15 cellular contexts compared by ENCODE assay signal in the genomic region with DNA sequence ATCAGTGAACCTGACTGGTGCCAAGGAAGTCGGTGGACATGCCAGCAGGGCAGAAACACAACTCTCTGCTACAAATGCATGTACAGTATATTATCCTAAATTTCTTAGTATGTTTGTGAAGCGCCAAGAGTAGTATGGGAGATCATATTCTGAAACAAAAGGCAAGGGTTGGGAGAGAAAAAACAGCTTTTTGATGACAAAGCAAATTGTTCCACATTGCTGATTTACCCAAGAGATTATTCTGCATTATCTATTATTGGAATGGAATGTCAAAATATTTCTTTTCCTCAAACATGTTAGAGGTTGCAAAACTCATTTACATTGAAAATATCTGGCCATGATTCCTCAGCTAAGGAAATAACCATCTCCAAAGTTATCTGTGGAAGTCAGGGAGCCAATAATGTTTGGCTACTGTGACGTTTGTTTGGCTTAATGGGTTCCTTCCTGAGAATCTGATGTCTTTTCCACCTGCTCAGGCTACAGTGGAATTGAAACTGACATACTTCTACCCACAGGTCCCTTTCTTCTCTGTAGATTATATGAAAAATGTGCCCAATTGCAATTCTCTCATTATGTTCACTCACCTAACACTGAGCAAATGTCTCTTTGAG.
DNase-seq lines count a peak whose midpoint lies in the region; ATAC-seq, FAIRE-seq and TF ChIP-seq lines count a peak whose summit lies in the region.
"Had no signal": no experiment of that assay in that cellular context is flagged by ENCODE, and none has a peak within 500 bp of the region (broad histone marks: within the 10 kb centered on the region; RNA-seq: fewer than 3 reads in every experiment).

No MANE protein-coding gene starts in this region.

- H3K9me3 ChIP-seq in HepG2 (ENCODE audit: low read length) (no peaks in the 10 kb centered on the region), right lobe of liver (no peaks in the 10 kb centered on the region), H1 (ENCODE audit: insufficient read depth in 2 of 2, low read depth in 1 of 2, low read length in 1 of 2) (no peaks in the 10 kb centered on the region; a peak in 1 of 4 replicates)
- H3K9me3 ChIP-seq: BLaER1 treated with 17β-estradiol and CSF1 and Interleukin-3, amounts not matched to agents 10 nM and 100 nM had no signal

- no peak overlapping the region for H2BK5ac ChIP-seq in H1 (ENCODE audit: low read depth, low read length)

- TF ChIP-seq POLR2A in HepG2 (IDR thresholded peaks at IDR 0.05; ENCODE audit: insufficient read depth in 1 of 2, low read depth in 2 of 2, low read length in 2 of 2) = no peak
- no peak for TF ChIP-seq POLR2A in right lobe of liver (IDR thresholded peaks at IDR 0.05)
- TF ChIP-seq POLR2A in H1 (IDR thresholded peaks at IDR 0.05; ENCODE audit: control extremely low read depth in 1 of 2, low read depth in 2 of 2, low read length in 2 of 2) = no peak

- intact Hi-C loops in HepG2 (cut with micrococcal nuclease; ENCODE audit: unreplicated experiment) = no loop called here
- intact Hi-C loops in right lobe of liver (cut with DNase I) = no loop called here

- TF ChIP-seq RAD21 in HepG2 (CRISPR knock-in tag; IDR thresholded peaks at IDR 0.05) (no peak), H1 (IDR thresholded peaks at IDR 0.05 in 1 of 2, conservative IDR thresholded peaks at IDR 0.05 in 1 of 2; ENCODE audit: low read depth in 2 of 2, low read length in 2 of 2) (no peak)

- H3K27ac ChIP-seq in HepG2 (ENCODE audit: extremely low read length, insufficient read depth, low read length) (no peak overlapping the region), right lobe of liver (no peak overlapping the region), H1 (ENCODE audit: low read depth, low read length) (no peak overlapping the region)
- H3K27ac ChIP-seq: BLaER1 treated with 17β-estradiol and CSF1 and Interleukin-3, amounts not matched to agents 10 nM and 100 nM; GM23248 had no signal

- no peak overlapping the region for H4K5ac ChIP-seq in H1 (ENCODE audit: insufficient read length, low read depth, low read length)

- no peak overlapping the region for H2BK120ac ChIP-seq in H1 (replicated peaks; ENCODE audit: low read depth, low read length)

- no peaks in the 10 kb centered on the region for H3K4me1 ChIP-seq in HepG2 (ENCODE audit: insufficient read depth, low read length)
- no peaks in the 10 kb centered on the region for H3K4me1 ChIP-seq in right lobe of liver
- H3K4me1 ChIP-seq in H1 (replicated peaks in 1 of 4; ENCODE audit: control insufficient read depth in 3 of 4, insufficient read depth in 4 of 4, low read length in 3 of 4) = peaks cover 0 to 3% (median 0%) of the 10 kb centered on the region in 4 experiments; a peak in 2 of 7 replicates
- H3K4me1 ChIP-seq: BLaER1 treated with 17β-estradiol and CSF1 and Interleukin-3, amounts not matched to agents 10 nM and 100 nM had no signal

- H3K4me3 ChIP-seq in HepG2 (replicated peaks in 1 of 3; ENCODE audit: insufficient read depth in 1 of 3, low read depth in 2 of 3, low read length in 3 of 3) (no peak overlapping the region), right lobe of liver (no peak overlapping the region), H1 (ENCODE audit: extremely low read depth in 1 of 4, insufficient read depth in 2 of 4, low read depth in 3 of 4, low read length in 4 of 4) (no peak overlapping the region)
- H3K4me3 ChIP-seq: BLaER1 treated with 17β-estradiol and CSF1 and Interleukin-3, amounts not matched to agents 10 nM and 100 nM; GM23248 had no signal

- H2AFZ ChIP-seq in HepG2 (ENCODE audit: low read length) (no peak overlapping the region), H1 (ENCODE audit: low read length) (no peak overlapping the region)
- H2AFZ ChIP-seq: GM23248 had no signal

- no peaks in the 10 kb centered on the region for H3K9me3 Mint-ChIP-seq in nephron
- no peaks in the 10 kb centered on the region for H3K9me3 Mint-ChIP-seq in activated CD4-positive, alpha-beta memory T cell treated with anti-CD3 and anti-CD28 coated beads, Interleukin-2, amount 10 ng/mL, durations not matched to agents 7 days and 5 days
- H3K9me3 Mint-ChIP-seq: CD4-positive, CD25-positive, alpha-beta regulatory T cell; H9 had no signal

- H3K79me2 ChIP-seq in HepG2 (ENCODE audit: insufficient read depth, low read length) (no peaks in the 10 kb centered on the region), H1 (ENCODE audit: control insufficient read depth in 1 of 2, insufficient read depth in 2 of 2, low read length in 2 of 2) (no peaks in the 10 kb centered on the region)

- H3K14ac ChIP-seq in H1 (ENCODE audit: insufficient read length) = no peak overlapping the region

- no peak overlapping the region for H4K8ac ChIP-seq in H1 (ENCODE audit: extremely low read depth, insufficient read depth, low read length)

- DNase-seq in HepG2 (ENCODE audit: low spot score) (no peak), right lobe of liver (no peak), H1 (ENCODE audit: low read depth in 1 of 2, low spot score in 2 of 2) (no peak), NCI-H2227 treated with DMSO at 0.1 percent for 48 hours (lab: John Stamatoyannopoulos, UW) (no peak)
- no peak for DNase-seq in stimulated activated CD4-positive, alpha-beta T cell treated with anti-CD3 and anti-CD28 coated beads, Interleukin-4, amount 100 ng/mL, for 4 hours
- no peak for DNase-seq in activated CD4-positive, alpha-beta memory T cell treated with anti-CD3 and anti-CD28 coated beads, Interleukin-2, amount 10 ng/mL, durations not matched to agents 7 days and 5 days
- DNase-seq: 8988T; ACHN; CD4-positive, CD25-positive, alpha-beta regulatory T cell; DMS53; GM23248; H9 had no signal

- no peak overlapping the region for H2AK5ac ChIP-seq in H1 (ENCODE audit: low read depth, low read length)

- H3K23me2 ChIP-seq in H1 (ENCODE audit: low read depth, low read length) = no peaks in the 10 kb centered on the region

- H3K27me3 Mint-ChIP-seq in nephron (ENCODE audit: low read depth) = peaks cover 12% of the 10 kb centered on the region
- H3K27me3 Mint-ChIP-seq in activated CD4-positive, alpha-beta memory T cell treated with anti-CD3 and anti-CD28 coated beads, Interleukin-2, amount 10 ng/mL, durations not matched to agents 7 days and 5 days = peaks cover 2% of the 10 kb centered on the region

- H3K4me2 ChIP-seq in HepG2 (ENCODE audit: low read depth, low read length) (no peak overlapping the region), H1 (ENCODE audit: insufficient read depth in 1 of 2, low read depth in 2 of 2, low read length in 2 of 2) (no peak overlapping the region)
- H3K4me2 ChIP-seq: BLaER1 treated with 17β-estradiol and CSF1 and Interleukin-3, amounts not matched to agents 10 nM and 100 nM had no signal

- FAIRE-seq in HepG2 (lab: Jason Lieb, UNC) (no peak), H1 (lab: Jason Lieb, UNC) (no peak)

- H3K27me3 ChIP-seq in HepG2 (ENCODE audit: control insufficient read depth in 1 of 2, insufficient read depth in 2 of 2, low read length in 2 of 2) = no peaks in the 10 kb centered on the region; a peak in 1 of 5 replicates
- no peaks in the 10 kb centered on the region for H3K27me3 ChIP-seq in right lobe of liver
- no peaks in the 10 kb centered on the region; a peak in 1 of 7 replicates for H3K27me3 ChIP-seq in H1 (replicated peaks in 1 of 4; ENCODE audit: control insufficient read depth in 3 of 4, extremely low read depth in 1 of 4, insufficient read depth in 3 of 4, low read length in 3 of 4)
- H3K27me3 ChIP-seq: BLaER1 treated with 17β-estradiol and CSF1 and Interleukin-3, amounts not matched to agents 10 nM and 100 nM had no signal

- H2BK15ac ChIP-seq in H1 (ENCODE audit: low read length) = no peak overlapping the region

- H3K79me1 ChIP-seq in H1 (ENCODE audit: low read depth, low read length) = no peaks in the 10 kb centered on the region

- peaks cover 28% of the 10 kb centered on the region for H3K4me1 Mint-ChIP-seq in nephron
- H3K4me1 Mint-ChIP-seq in activated CD4-positive, alpha-beta memory T cell treated with anti-CD3 and anti-CD28 coated beads, Interleukin-2, amount 10 ng/mL, durations not matched to agents 7 days and 5 days = no peaks in the 10 kb centered on the region
- H3K4me1 Mint-ChIP-seq: CD4-positive, CD25-positive, alpha-beta regulatory T cell; IgD-negative memory B cell had no signal

- CTCF ChIA-PET in HepG2 (lab: Yijun Ruan, JAX; ENCODE audit: low intra/inter-chr PET ratio, low total read pairs) = no interaction called here
- CTCF ChIA-PET in H1 (lab: Charles Lee; ENCODE audit: partially characterized antibody) = no interaction called here
- CTCF ChIA-PET in activated CD4-positive, alpha-beta memory T cell treated with anti-CD3 and anti-CD28 coated beads, Interleukin-2, amount 10 ng/mL, durations not matched to agents 7 days and 5 days (lab: Charles Lee) = no interaction called here

- ATAC-seq in HepG2 (no peak), right lobe of liver (no peak)

- H4K20me1 ChIP-seq in HepG2 (ENCODE audit: insufficient read depth, low read length) (no peaks in the 10 kb centered on the region), H1 (replicated peaks in 1 of 2; ENCODE audit: control insufficient read depth in 1 of 2, insufficient read depth in 2 of 2, low read length in 2 of 2) (no peaks in the 10 kb centered on the region)
- H4K20me1 ChIP-seq: BLaER1 treated with 17β-estradiol and CSF1 and Interleukin-3, amounts not matched to agents 10 nM and 100 nM had no signal

- TF ChIP-seq EP300 in HepG2 (IDR thresholded peaks at IDR 0.05; ENCODE audit: low read depth in 2 of 2, low read length in 2 of 2) = no peak
- no peak for TF ChIP-seq EP300 in HepG2 (CRISPR knock-in tag; IDR thresholded peaks at IDR 0.05; ENCODE audit: borderline replicate concordance)
- TF ChIP-seq EP300 in H1 (IDR thresholded peaks at IDR 0.05; ENCODE audit: borderline replicate concordance in 1 of 2, low read depth in 2 of 2, low read length in 2 of 2) = no peak

- POLR2A ChIA-PET in HepG2 (lab: Yijun Ruan, JAX) (no interaction called here), H1 (lab: Charles Lee; ENCODE audit: partially characterized antibody) (no interaction called here)
- POLR2A ChIA-PET in activated CD4-positive, alpha-beta memory T cell treated with anti-CD3 and anti-CD28 coated beads, Interleukin-2, amount 10 ng/mL, durations not matched to agents 7 days and 5 days (lab: Charles Lee) = no interaction called here

- H2BK12ac ChIP-seq in H1 (ENCODE audit: low read depth, low read length) = no peak overlapping the region

- H4K91ac ChIP-seq in H1 (replicated peaks; ENCODE audit: insufficient read length, low read length) = no peak overlapping the region

- H3K4me3 Mint-ChIP-seq in nephron = peak overlapping the region in 1 of 3 experiments; percentile 49
- no peak overlapping the region for H3K4me3 Mint-ChIP-seq in activated CD4-positive, alpha-beta memory T cell treated with anti-CD3 and anti-CD28 coated beads, Interleukin-2, amount 10 ng/mL, durations not matched to agents 7 days and 5 days
- H3K4me3 Mint-ChIP-seq: CD4-positive, CD25-positive, alpha-beta regulatory T cell; H9; IgD-negative memory B cell had no signal

- H3K9ac ChIP-seq in HepG2 (ENCODE audit: insufficient read depth, low read depth, low read length) (no peak overlapping the region), H1 (replicated peaks in 1 of 4; ENCODE audit: extremely low read depth in 1 of 4, low read depth in 3 of 4, low read length in 3 of 4) (no peak overlapping the region)
- H3K9ac ChIP-seq: BLaER1 treated with 17β-estradiol and CSF1 and Interleukin-3, amounts not matched to agents 10 nM and 100 nM; GM23248 had no signal

- BruUV-seq in HepG2 (replicated peaks; lab: Mats Ljungman, UMichigan) = no TSS peak

- H3K4ac ChIP-seq in H1 (replicated peaks; ENCODE audit: insufficient read length, low read depth, low read length) = no peak overlapping the region

- 0% methylated on average over 3 of the region's 3 CpGs for WGBS in HepG2 (ENCODE audit: low lambda C conversion rate)
- WGBS in right lobe of liver (ENCODE audit: insufficient coverage, low coverage, low lambda C conversion rate, missing lambda C conversion rate) = 31% methylated on average over 3 of the region's 3 CpGs
- 89% methylated on average over 3 of the region's 3 CpGs; no CpG with 5 or more reads in 1 of the 2 experiments for WGBS in H1 (ENCODE audit: extremely low coverage in 1 of 2, insufficient coverage in 1 of 2, insufficient read length in 1 of 2, insufficient replicate concordance in 2 of 2, low coverage in 1 of 2, low lambda C conversion rate in 2 of 2, missing lambda C conversion rate in 1 of 2), 2 experiments

- H3K27ac Mint-ChIP-seq in nephron = peak overlapping the region; percentile 52 to 82 (median 71)
- H3K27ac Mint-ChIP-seq in activated CD4-positive, alpha-beta memory T cell treated with anti-CD3 and anti-CD28 coated beads, Interleukin-2, amount 10 ng/mL, durations not matched to agents 7 days and 5 days = no peak overlapping the region
- H3K27ac Mint-ChIP-seq: CD4-positive, CD25-positive, alpha-beta regulatory T cell; H9; IgD-negative memory B cell had no signal

- no peak overlapping the region for H3K23ac ChIP-seq in H1 (ENCODE audit: insufficient read length)

- H3K36me3 Mint-ChIP-seq in nephron (ENCODE audit: low read depth) = no peaks in the 10 kb centered on the region
- H3K36me3 Mint-ChIP-seq in activated CD4-positive, alpha-beta memory T cell treated with anti-CD3 and anti-CD28 coated beads, Interleukin-2, amount 10 ng/mL, durations not matched to agents 7 days and 5 days (ENCODE audit: low read depth) = no peaks in the 10 kb centered on the region
- H3K36me3 Mint-ChIP-seq: CD4-positive, CD25-positive, alpha-beta regulatory T cell; IgD-negative memory B cell had no signal

- H3K36me3 ChIP-seq in HepG2 (replicated peaks in 1 of 2; ENCODE audit: control insufficient read depth in 1 of 2, insufficient read depth in 2 of 2, low read length in 2 of 2) (no peaks in the 10 kb centered on the region), right lobe of liver (no peaks in the 10 kb centered on the region), H1 (ENCODE audit: control insufficient read depth in 2 of 4, insufficient read depth in 4 of 4, low read length in 3 of 4) (no peaks in the 10 kb centered on the region)
- H3K36me3 ChIP-seq: BLaER1 treated with 17β-estradiol and CSF1 and Interleukin-3, amounts not matched to agents 10 nM and 100 nM had no signal

- H3K18ac ChIP-seq in H1 (ENCODE audit: extremely low read depth, low read length) = no peak overlapping the region

- H3K56ac ChIP-seq in H1 (replicated peaks; ENCODE audit: insufficient read length, low read depth, low read length) = no peak overlapping the region

- no peak overlapping the region for H2BK20ac ChIP-seq in H1 (ENCODE audit: low read length)

- in situ Hi-C loops in HepG2 (cut with HindIII; ENCODE audit: extremely low pct_ligation_motif_present, low pct_unique_long_range_greater_than_20kb) = no loop called here

- TF ChIP-seq CTCF in HepG2 (CRISPR knock-in tag; IDR thresholded peaks at IDR 0.05) (no peak), right lobe of liver (IDR thresholded peaks at IDR 0.05) (no peak), H1 (IDR thresholded peaks at IDR 0.05; ENCODE audit: control extremely low read depth in 1 of 3, insufficient read depth in 1 of 3, low read depth in 1 of 3, low read length in 3 of 3) (no peak), nephron (IDR thresholded peaks at IDR 0.05; ENCODE audit: unreplicated experiment in 3 of 3) (no peak)
